15 cellular contexts compared by ENCODE assay signal in the genomic region with DNA sequence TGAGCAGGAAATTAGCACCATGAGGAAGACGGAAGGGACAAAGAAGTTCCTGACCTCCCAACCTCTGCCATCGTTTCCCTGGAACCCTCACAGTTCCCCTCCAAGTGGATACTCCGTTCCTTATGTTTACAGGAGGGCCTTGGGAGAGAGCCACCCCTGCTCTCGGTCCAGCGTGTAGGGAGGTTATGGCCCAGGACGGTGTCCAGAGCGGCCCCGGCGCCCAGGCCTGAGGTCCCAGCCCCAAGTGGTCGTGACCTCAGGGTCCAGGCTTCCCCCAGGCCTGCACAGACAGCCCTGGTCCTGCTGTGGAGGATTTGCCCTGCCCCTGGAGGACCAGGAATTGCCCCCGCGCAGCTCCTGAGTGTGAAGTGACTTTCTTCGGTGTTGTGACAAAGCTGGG.
A peak's percentile ranks its signal among the peaks of the same experiment; 100 is the strongest.
DNase-seq lines count a peak whose midpoint lies in the region; ATAC-seq and TF ChIP-seq lines count a peak whose summit lies in the region.
"Had no signal": no experiment of that assay in that cellular context is flagged by ENCODE, and none has a peak within 500 bp of the region (broad histone marks: within the 10 kb centered on the region; RNA-seq: fewer than 3 reads in every experiment).

No MANE protein-coding gene starts in this region.

- no peak overlapping the region for H3K9ac ChIP-seq in neuronal stem cell (ENCODE audit: low read depth, low read length, poor library complexity)

- no peaks in the 10 kb centered on the region for H3K27me3 Mint-ChIP-seq in activated naive CD8-positive, alpha-beta T cell
- no peaks in the 10 kb centered on the region for H3K27me3 Mint-ChIP-seq in activated naive CD8-positive, alpha-beta T cell treated with anti-CD3 and anti-CD28 coated beads, Interleukin-2, amount 50 U/mL, for 24 hours
- H3K27me3 Mint-ChIP-seq in type B pancreatic cell = no peaks in the 10 kb centered on the region
- H3K27me3 Mint-ChIP-seq: activated CD4-positive, alpha-beta T cell treated with anti-CD3 and anti-CD28 coated beads, Interleukin-2, amount 10 ng/mL, durations not matched to agents 24 days and 14 days had no signal

- peaks cover 8 to 100% (median 94%) of the 10 kb centered on the region in 12 donors for H3K4me1 ChIP-seq in heart left ventricle
- peaks cover 21 to 28% of the 10 kb centered on the region in 2 donors for H3K4me1 ChIP-seq in neuronal stem cell (ENCODE audit: control insufficient read depth in 2 of 2, insufficient read depth in 1 of 2, low read depth in 1 of 2, low read length in 2 of 2)

- no peak for DNase-seq in activated naive CD8-positive, alpha-beta T cell treated with anti-CD3 and anti-CD28 coated beads, Interleukin-2, amount 50 U/mL, for 24 hours
- DNase-seq in heart left ventricle (no peak), neuronal stem cell (ENCODE audit: low spot score) (no peak), type B pancreatic cell (ENCODE audit: extremely low spot score, unreplicated experiment) (no peak), globus pallidus (ENCODE audit: low spot score) (no peak)
- DNase-seq: activated CD4-positive, alpha-beta T cell treated with anti-CD3 and anti-CD28 coated beads, Interleukin-2, amount 10 ng/mL, durations not matched to agents 24 days and 14 days; Kasumi-1; NCI-H1417; NCI-H226; SIG-M5; substantia nigra; T1000 had no signal

- H3K27me3 ChIP-seq in heart left ventricle (no peaks in the 10 kb centered on the region), neuronal stem cell (ENCODE audit: control insufficient read depth in 3 of 3, insufficient read depth in 3 of 3, low read depth in 1 of 3, low read length in 3 of 3) (no peaks in the 10 kb centered on the region)

- ATAC-seq in activated naive CD8-positive, alpha-beta T cell treated with anti-CD3 and anti-CD28 coated beads, Interleukin-2, amount 50 U/mL, for 24 hours = no peak
- ATAC-seq in heart left ventricle (no peak), HG03460 (IDR thresholded peaks at IDR 0.05; ENCODE audit: unreplicated experiment) (no peak), GM18511 (IDR thresholded peaks at IDR 0.05; ENCODE audit: unreplicated experiment) (no peak)

- no peak overlapping the region for H2BK5ac ChIP-seq in neuronal stem cell (ENCODE audit: low read length)

- no peaks in the 10 kb centered on the region for H3K9me3 Mint-ChIP-seq in activated naive CD8-positive, alpha-beta T cell (ENCODE audit: low read depth)
- H3K9me3 Mint-ChIP-seq in activated naive CD8-positive, alpha-beta T cell treated with anti-CD3 and anti-CD28 coated beads, Interleukin-2, amount 50 U/mL, for 24 hours = no peaks in the 10 kb centered on the region
- H3K9me3 Mint-ChIP-seq in type B pancreatic cell = no peaks in the 10 kb centered on the region
- H3K9me3 Mint-ChIP-seq: activated CD4-positive, alpha-beta T cell treated with anti-CD3 and anti-CD28 coated beads, Interleukin-2, amount 10 ng/mL, durations not matched to agents 24 days and 14 days had no signal

- peaks cover 56% of the 10 kb centered on the region for H3K4me1 Mint-ChIP-seq in activated naive CD8-positive, alpha-beta T cell (ENCODE audit: low read depth)
- H3K4me1 Mint-ChIP-seq in activated naive CD8-positive, alpha-beta T cell treated with anti-CD3 and anti-CD28 coated beads, Interleukin-2, amount 50 U/mL, for 24 hours = peaks cover 36% of the 10 kb centered on the region
- H3K4me1 Mint-ChIP-seq in type B pancreatic cell (ENCODE audit: unreplicated experiment) = peaks cover 48% of the 10 kb centered on the region

- TF ChIP-seq POLR2A in heart left ventricle (IDR thresholded peaks at IDR 0.05) = no peak

- intact Hi-C loops in heart left ventricle (cut with DNase I) = loop anchor here in 5 of 10 donors (5.0 to 10.0 kb wide), 3 partner anchors 34 to 222 kb away; no protein-coding TSS in a partner anchor

- H3K4me3 ChIP-seq in heart left ventricle (no peak overlapping the region), neuronal stem cell (ENCODE audit: low read length in 2 of 2) (no peak overlapping the region)

- H2BK15ac ChIP-seq in neuronal stem cell (ENCODE audit: low read length) = no peak overlapping the region

- peak overlapping the region; percentile 64 for H3K27ac Mint-ChIP-seq in activated naive CD8-positive, alpha-beta T cell
- no peak overlapping the region for H3K27ac Mint-ChIP-seq in activated naive CD8-positive, alpha-beta T cell treated with anti-CD3 and anti-CD28 coated beads, Interleukin-2, amount 50 U/mL, for 24 hours
- H3K27ac Mint-ChIP-seq in type B pancreatic cell = peak overlapping the region; percentile 61
- H3K27ac Mint-ChIP-seq: activated CD4-positive, alpha-beta T cell treated with anti-CD3 and anti-CD28 coated beads, Interleukin-2, amount 10 ng/mL, durations not matched to agents 24 days and 14 days had no signal

- no peak overlapping the region for H3K4me3 Mint-ChIP-seq in activated naive CD8-positive, alpha-beta T cell
- H3K4me3 Mint-ChIP-seq in activated naive CD8-positive, alpha-beta T cell treated with anti-CD3 and anti-CD28 coated beads, Interleukin-2, amount 50 U/mL, for 24 hours = no peak overlapping the region
- H3K4me3 Mint-ChIP-seq in type B pancreatic cell = peak overlapping the region; percentile 49
- H3K4me3 Mint-ChIP-seq: activated CD4-positive, alpha-beta T cell treated with anti-CD3 and anti-CD28 coated beads, Interleukin-2, amount 10 ng/mL, durations not matched to agents 24 days and 14 days had no signal

- no peak overlapping the region for H3K4me2 ChIP-seq in neuronal stem cell (ENCODE audit: insufficient read depth, low read length, poor library complexity, severe bottlenecking)

- peak overlapping the region; percentile 11 for H3K18ac ChIP-seq in neuronal stem cell (ENCODE audit: low read length)

- no peak overlapping the region for H2AK5ac ChIP-seq in neuronal stem cell (ENCODE audit: low read depth, low read length)

- TF ChIP-seq CTCF in heart left ventricle (IDR thresholded peaks at IDR 0.05) = no peak
- TF ChIP-seq CTCF in type B pancreatic cell (conservative IDR thresholded peaks at IDR 0.05) = no peak

- no peak overlapping the region for H2AFZ ChIP-seq in neuronal stem cell (ENCODE audit: low read length)

- peak overlapping the region in 11 of 12 donors; percentile 25 to 86 (median 82) for H3K27ac ChIP-seq in heart left ventricle
- no peak overlapping the region for H3K27ac ChIP-seq in neuronal stem cell (replicated peaks; ENCODE audit: low read length)

- no peak overlapping the region for H3K23ac ChIP-seq in neuronal stem cell (ENCODE audit: low read depth, low read length, poor library complexity)

- H3K36me3 Mint-ChIP-seq in activated naive CD8-positive, alpha-beta T cell = no peaks in the 10 kb centered on the region
- peaks cover 34% of the 10 kb centered on the region for H3K36me3 Mint-ChIP-seq in activated naive CD8-positive, alpha-beta T cell treated with anti-CD3 and anti-CD28 coated beads, Interleukin-2, amount 50 U/mL, for 24 hours (ENCODE audit: low read depth)
- peaks cover 12% of the 10 kb centered on the region for H3K36me3 Mint-ChIP-seq in type B pancreatic cell

- no peak overlapping the region for H4K91ac ChIP-seq in neuronal stem cell (ENCODE audit: low read depth, low read length, poor library complexity)

- no peaks in the 10 kb centered on the region for H3K79me1 ChIP-seq in neuronal stem cell (ENCODE audit: low read depth, low read length)

- peaks cover 0 to 47% (median 12%) of the 10 kb centered on the region in 9 donors for H3K36me3 ChIP-seq in heart left ventricle
- H3K36me3 ChIP-seq in neuronal stem cell (replicated peaks in 1 of 2; ENCODE audit: control insufficient read depth in 2 of 2, insufficient read depth in 2 of 2, low read length in 2 of 2) = peaks cover 0 to 14% of the 10 kb centered on the region in 2 donors

- 53 to 72% (median 62%) methylated on average over 6 to 13 of the region's 13 CpGs for WGBS in heart left ventricle, 4 donors
- no CpG with 5 or more reads among the region's 13 CpGs for WGBS in neuronal stem cell (ENCODE audit: extremely low coverage in 2 of 2, insufficient read length in 2 of 2, insufficient replicate concordance in 1 of 2), 2 donors

- H3K4ac ChIP-seq in neuronal stem cell (ENCODE audit: low read length) = no peak overlapping the region

- no peak overlapping the region for H2BK120ac ChIP-seq in neuronal stem cell (ENCODE audit: low read depth, low read length)

- no peak overlapping the region for H2BK12ac ChIP-seq in neuronal stem cell (ENCODE audit: low read length)

- no peak overlapping the region for H4K8ac ChIP-seq in neuronal stem cell (ENCODE audit: low read depth, low read length)

- H3K14ac ChIP-seq in neuronal stem cell (ENCODE audit: low read length) = no peak overlapping the region

- H3K9me3 ChIP-seq in heart left ventricle = no peaks in the 10 kb centered on the region
- H3K9me3 ChIP-seq in neuronal stem cell (replicated peaks in 1 of 2; ENCODE audit: control insufficient read depth in 2 of 2, insufficient read depth in 1 of 2, low read depth in 1 of 2, low read length in 2 of 2) = no peaks in the 10 kb centered on the region
